9 cellular contexts compared by ENCODE assay signal in the genomic region with DNA sequence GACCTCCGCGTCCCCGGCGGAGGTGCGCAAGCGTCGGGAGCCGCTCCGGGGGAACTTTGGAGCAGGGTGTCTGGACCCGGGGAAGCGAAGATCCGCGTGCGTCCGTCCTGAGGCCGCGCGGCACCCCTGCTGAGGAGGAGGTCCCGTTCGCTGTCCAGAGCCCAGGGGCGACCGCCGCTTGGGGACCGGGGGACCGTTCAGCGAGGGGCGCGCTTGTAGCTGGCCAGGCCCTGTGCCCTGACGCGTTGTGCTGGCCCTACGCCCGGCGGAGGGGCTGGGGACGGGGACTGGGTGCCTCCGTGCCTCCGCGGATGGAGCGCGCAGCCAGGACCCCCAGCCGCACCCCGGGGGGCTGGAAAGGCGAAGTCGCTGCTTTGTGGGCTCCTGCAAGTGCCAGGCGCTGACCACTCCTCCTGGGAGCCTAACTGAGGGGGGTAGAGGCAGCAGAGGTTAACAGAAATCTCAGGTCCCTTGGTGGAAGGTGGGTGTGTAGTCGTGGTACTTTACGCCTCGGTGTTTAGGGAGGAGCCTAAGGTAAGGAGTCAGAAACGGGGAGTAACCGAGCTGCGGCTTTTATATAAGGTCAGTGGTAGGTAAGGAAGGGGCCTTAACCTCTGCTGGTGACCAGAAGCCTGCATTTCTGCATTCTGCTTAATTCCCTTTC. TPM values are rescaled to one million over a fixed set of nuclear protein-coding genes. Genes with fewer than 3 reads are reported as not detected.
DNase-seq lines count a peak whose midpoint lies in the region; ATAC-seq and TF ChIP-seq lines count a peak whose summit lies in the region.
"Had no signal": no experiment of that assay in that cellular context is flagged by ENCODE, and none has a peak within 500 bp of the region (broad histone marks: within the 10 kb centered on the region; RNA-seq: fewer than 3 reads in every experiment).

A gene (plus strand): TSS at position 605 of the 664 bp plus-strand sequence. CDS start 90,642 bp downstream, outside the sequence.

- peak within 1 kb of the TSS; percentile 77 for H3K4me3 Mint-ChIP-seq in activated T-helper 2 cell treated with anti-CD3 and anti-CD28 coated beads, Interferon-gamma antibody, Interleukin-2, Interleukin-4, amounts not matched to agents 10 μg/mL and 5 μg/mL and 100 μg/mL, durations not matched to agents 14 hours and 24 hours and 36 hours (ENCODE audit: low read depth)

- H3K27ac ChIP-seq in A673 (ENCODE audit: low read depth, low read length, poor library complexity, severe bottlenecking), result no peak within 1 kb of the TSS
- H3K27ac ChIP-seq in left ventricle myocardium inferior (replicated peaks), result peak within 1 kb of the TSS; percentile 93
- H3K27ac ChIP-seq in psoas muscle, result peak within 1 kb of the TSS; percentile 58

- H3K4me1 Mint-ChIP-seq in activated T-helper 2 cell treated with anti-CD3 and anti-CD28 coated beads, Interferon-gamma antibody, Interleukin-2, Interleukin-4, amounts not matched to agents 10 μg/mL and 5 μg/mL and 100 μg/mL, durations not matched to agents 14 hours and 24 hours and 36 hours (ENCODE audit: low read depth), result peaks cover 25% of the 10 kb centered on the region
- H3K4me1 Mint-ChIP-seq: central memory CD8-positive, alpha-beta T cell had no signal

- peaks cover 75% of the 10 kb centered on the region for H3K27me3 ChIP-seq in A673 (replicated peaks; ENCODE audit: insufficient read depth, low read depth, low read length, poor library complexity)
- H3K27me3 ChIP-seq in left ventricle myocardium inferior (ENCODE audit: low read depth), result no peaks in the 10 kb centered on the region
- H3K27me3 ChIP-seq in psoas muscle (ENCODE audit: insufficient read depth in 3 of 3, low read length in 2 of 3), result peaks cover 0 to 41% (median 3%) of the 10 kb centered on the region in 3 donors

- peak; percentile 65 for ATAC-seq in GM19463 (IDR thresholded peaks at IDR 0.05; ENCODE audit: unreplicated experiment)
- peak; percentile 25 to 59 (median 40) for ATAC-seq in psoas muscle
- ATAC-seq in GM21367 (IDR thresholded peaks at IDR 0.05; ENCODE audit: unreplicated experiment), result no peak

- POLR2A ChIA-PET in A673 (lab: Charles Lee; ENCODE audit: low non-redundant PET), result no interaction called here

- DNase-seq in A673 (ENCODE audit: low spot score) (no peak), left ventricle myocardium inferior (peak; percentile 45), psoas muscle (peak; percentile 32 to 57), NCI-H2196 (lab: John Stamatoyannopoulos, UW; ENCODE audit: unreplicated experiment) (no peak)
- DNase-seq in activated T-helper 2 cell treated with anti-CD3 and anti-CD28 coated beads, Interferon-gamma antibody, Interleukin-2, Interleukin-4, amounts not matched to agents 10 μg/mL and 5 μg/mL and 100 μg/mL, durations not matched to agents 14 hours and 24 hours and 36 hours (ENCODE audit: low spot score), result no peak
- no peak for DNase-seq in activated CD4-positive, CD25-positive, alpha-beta regulatory T cell (lab: John Stamatoyannopoulos, UW)

- BruUV-seq in A673 (replicated peaks; lab: Mats Ljungman, UMichigan), result no TSS peak

- intact Hi-C loops in A673 (cut with micrococcal nuclease; ENCODE audit: unreplicated experiment) (no loop called here), left ventricle myocardium inferior (cut with micrococcal nuclease) (no loop called here), psoas muscle (cut with DNase I) (no loop called here)
- intact Hi-C loops in activated T-helper 2 cell treated with anti-CD3 and anti-CD28 coated beads, Interferon-gamma antibody, Interleukin-2, Interleukin-4, amounts not matched to agents 10 μg/mL and 5 μg/mL and 100 μg/mL, durations not matched to agents 14 hours and 24 hours and 36 hours (cut with micrococcal nuclease), result loop anchor here (1.0 to 5.0 kb wide), 6 partner anchors 94 to 194 kb away; a partner anchor contains a TSS

- H3K36me3 ChIP-seq in A673 (ENCODE audit: insufficient read depth, low read length, poor library complexity, severe bottlenecking) (no peaks in the 10 kb centered on the region), left ventricle myocardium inferior (no peaks in the 10 kb centered on the region), psoas muscle (ENCODE audit: insufficient read depth in 1 of 2, low read depth in 1 of 2) (no peaks in the 10 kb centered on the region)

- peak within 1 kb of the TSS; percentile 46 for H3K27ac Mint-ChIP-seq in activated T-helper 2 cell treated with anti-CD3 and anti-CD28 coated beads, Interferon-gamma antibody, Interleukin-2, Interleukin-4, amounts not matched to agents 10 μg/mL and 5 μg/mL and 100 μg/mL, durations not matched to agents 14 hours and 24 hours and 36 hours

- no peaks in the 10 kb centered on the region for H3K9me3 Mint-ChIP-seq in activated T-helper 2 cell treated with anti-CD3 and anti-CD28 coated beads, Interferon-gamma antibody, Interleukin-2, Interleukin-4, amounts not matched to agents 10 μg/mL and 5 μg/mL and 100 μg/mL, durations not matched to agents 14 hours and 24 hours and 36 hours
- H3K9me3 Mint-ChIP-seq: central memory CD8-positive, alpha-beta T cell had no signal

- WGBS in psoas muscle, 3 donors, result 0 to 3% (median 2%) methylated on average over 41 to 50 of the region's 50 CpGs

- H3K4me1 ChIP-seq in A673 (ENCODE audit: insufficient read depth, low read length, poor library complexity, severe bottlenecking), result no peaks in the 10 kb centered on the region
- peaks cover 53% of the 10 kb centered on the region for H3K4me1 ChIP-seq in left ventricle myocardium inferior
- H3K4me1 ChIP-seq in psoas muscle, result no peaks in the 10 kb centered on the region

- TF ChIP-seq CTCF in A673 (conservative IDR thresholded peaks at IDR 0.05; ENCODE audit: low read depth, low read length) (no peak), left ventricle myocardium inferior (IDR thresholded peaks at IDR 0.05; ENCODE audit: borderline replicate concordance) (no peak), psoas muscle (IDR thresholded peaks at IDR 0.05) (no peak)

- H3K4me3 ChIP-seq in A673 (ENCODE audit: low read depth, low read length, poor library complexity, severe bottlenecking) (peak within 1 kb of the TSS; percentile 44), left ventricle myocardium inferior (peak within 1 kb of the TSS; percentile 93), psoas muscle (peak within 1 kb of the TSS; percentile 74)

- peaks cover 31% of the 10 kb centered on the region for H3K27me3 Mint-ChIP-seq in activated T-helper 2 cell treated with anti-CD3 and anti-CD28 coated beads, Interferon-gamma antibody, Interleukin-2, Interleukin-4, amounts not matched to agents 10 μg/mL and 5 μg/mL and 100 μg/mL, durations not matched to agents 14 hours and 24 hours and 36 hours (ENCODE audit: low read depth)

- H3K36me3 Mint-ChIP-seq in activated T-helper 2 cell treated with anti-CD3 and anti-CD28 coated beads, Interferon-gamma antibody, Interleukin-2, Interleukin-4, amounts not matched to agents 10 μg/mL and 5 μg/mL and 100 μg/mL, durations not matched to agents 14 hours and 24 hours and 36 hours (ENCODE audit: low read depth), result no peaks in the 10 kb centered on the region

- H3K9me3 ChIP-seq in A673 (ENCODE audit: low read depth, low read length, poor library complexity, severe bottlenecking) (peaks cover 8% of the 10 kb centered on the region), left ventricle myocardium inferior (replicated peaks) (no peaks in the 10 kb centered on the region), psoas muscle (peaks cover 5% of the 10 kb centered on the region)

- CTCF ChIA-PET in A673 (lab: Charles Lee), result no interaction called here

RNA-seq across cellular contexts. Expression of the gene that starts here (rescaled TPM):
- total RNA-seq in A673 (2021) (0.61 and 0.62 TPM in 2 replicates), left ventricle myocardium inferior (15.6 TPM), psoas muscle (1 to 10 TPM; 3.6 to 6.8 (median 5.1) TPM)
- 40.1 and 43.6 TPM in 2 replicates for total RNA-seq in activated T-helper 2 cell treated with anti-CD3 and anti-CD28 coated beads, Interferon-gamma antibody, Interleukin-2, Interleukin-4, amounts not matched to agents 10 μg/mL and 5 μg/mL and 100 μg/mL, durations not matched to agents 14 hours and 24 hours and 36 hours
- 1 to 10 TPM; 3.1 to 5.1 (median 3.5) TPM for polyA plus RNA-seq in psoas muscle

Comparison
In these comparisons a context has a peak if more than half of its experiments do, and no peak if none do; other contexts are left out.
1. DNase-seq: peak in left ventricle myocardium inferior (single experiment) and psoas muscle (2 of 2); none in A673 (single experiment), activated T-helper 2 cell treated with anti-CD3 and anti-CD28 coated beads, Interferon-gamma antibody, Interleukin-2, Interleukin-4, amounts not matched to agents 10 μg/mL and 5 μg/mL and 100 μg/mL, durations not matched to agents 14 hours and 24 hours and 36 hours (single experiment), NCI-H2196 (single experiment) and activated CD4-positive, CD25-positive, alpha-beta regulatory T cell (0 of 4).
2. Peak in every context shown above with its lines, with median percentiles within 50 percentile points of each other: H3K4me3 ChIP-seq.